9 cellular contexts compared by ENCODE assay signal in the genomic region with DNA sequence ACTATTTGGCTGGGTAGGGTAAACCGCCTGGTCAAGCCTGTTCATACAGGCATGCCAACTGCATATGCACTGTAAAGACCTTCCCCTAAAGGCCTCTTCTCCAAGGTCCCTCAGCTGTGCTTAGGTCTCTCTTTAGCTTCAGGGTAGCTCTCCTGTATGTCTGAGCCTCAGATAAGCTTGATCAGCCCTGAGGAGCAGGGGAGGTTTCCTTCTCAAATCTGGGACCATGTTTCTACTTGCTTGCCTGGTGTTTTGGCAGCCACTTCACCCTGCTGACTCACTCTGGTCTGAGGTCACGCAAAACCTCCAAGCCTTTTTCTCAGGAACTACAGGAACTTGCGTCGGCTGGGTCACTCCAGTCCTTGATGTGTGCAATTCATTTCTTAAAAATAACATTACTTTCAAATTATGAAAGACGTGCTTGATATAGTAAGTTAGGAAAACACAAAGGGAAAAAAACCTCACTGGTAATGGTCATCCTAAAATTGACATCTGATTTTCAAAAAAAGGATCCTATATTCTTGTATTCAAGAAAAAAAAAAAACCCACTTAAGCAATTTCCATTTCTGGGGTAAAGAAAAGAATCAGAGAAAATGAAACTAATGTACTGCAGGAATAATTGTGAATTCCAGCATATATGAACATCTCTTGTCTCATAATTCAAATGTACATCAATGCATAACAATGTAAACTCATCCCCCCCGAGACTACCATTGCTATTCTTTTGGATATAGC. TPM values are rescaled to one million over a fixed set of nuclear protein-coding genes. Genes with fewer than 3 reads are reported as not detected.
DNase-seq lines count a peak whose midpoint lies in the region; ATAC-seq, FAIRE-seq and TF ChIP-seq lines count a peak whose summit lies in the region.
"Had no signal": no experiment of that assay in that cellular context is flagged by ENCODE, and none has a peak within 500 bp of the region (broad histone marks: within the 10 kb centered on the region; RNA-seq: fewer than 3 reads in every experiment).

No MANE protein-coding gene starts in this region.

- H4K20me1 ChIP-seq in GM12878 (ENCODE audit: control insufficient read depth, insufficient read depth): no peaks in the 10 kb centered on the region

- SMC1A ChIA-PET in GM12878 (lab: Charles Lee; ENCODE audit: uncharacterized antibody, unreplicated experiment): interaction anchor here (0.9 to 2.3 kb wide), 3 partner anchors 25 to 31 kb away, joined by 3 to 9 read pairs (median 4); no protein-coding TSS in a partner anchor

- in situ Hi-C loops in GM12878 (cut with MboI): no loop called here

- TF ChIP-seq EP300 in GM12878 (IDR thresholded peaks at IDR 0.05; ENCODE audit: borderline replicate concordance in 1 of 2, control insufficient read depth in 1 of 2, low read depth in 2 of 2, low read length in 2 of 2): no peak

- no peak overlapping the region for H3K4me3 ChIP-seq in GM12878

- RAD21 ChIA-PET in GM12878 (lab: Charles Lee; ENCODE audit: unreplicated experiment): interaction anchor here (1.3 kb wide), 1 partner anchor 25 kb away, joined by 3 read pairs; a partner anchor contains a TSS

- DNase-seq in EL (peak; percentile 95), NOMO-1 treated with dmso at 0.1 percent for 144 hours (lab: John Stamatoyannopoulos, UW; ENCODE audit: unreplicated experiment) (peak; percentile 77), GM12878 (ENCODE audit: low read depth, low spot score) (no peak), left colon (peak; percentile 25 to 63), NAMALWA (ENCODE audit: low spot score) (no peak), NCI-H774 (lab: John Stamatoyannopoulos, UW) (no peak)
- peak; percentile 60 for DNase-seq in stimulated activated naive CD8-positive, alpha-beta T cell treated with anti-CD3 and anti-CD28 coated beads, Interleukin-15, Interleukin-2, amounts not matched to agents 100 U/mL and 50 U/mL, for 24 hours

- CTCF ChIA-PET in GM12878 (lab: Yijun Ruan, JAX): interaction anchor here (1.1 to 2.8 kb wide), 5 partner anchors 20 to 58 kb away, joined by 3 to 7 read pairs (median 3); no protein-coding TSS in a partner anchor

- peak overlapping the region; percentile 75 for H3K27ac ChIP-seq in GM12878 (ENCODE audit: control insufficient read depth, insufficient read depth)

- H3K9me3 ChIP-seq in GM12878 (replicated peaks; ENCODE audit: control insufficient read depth, insufficient read depth, low read length): no peaks in the 10 kb centered on the region

- POLR2A ChIA-PET in GM12878 (lab: Charles Lee): interaction anchor here (0.6 to 4.8 kb wide), 4 partner anchors 8 to 1979 kb away, joined by 3 to 49 read pairs (median 4); no protein-coding TSS in a partner anchor

- peak overlapping the region; percentile 61 for H2AFZ ChIP-seq in GM12878 (ENCODE audit: control insufficient read depth, low read depth, low read length)

- peak overlapping the region; percentile 65 for H3K4me2 ChIP-seq in GM12878 (ENCODE audit: control insufficient read depth, insufficient read depth)

- intact Hi-C loops in GM12878 (cut with micrococcal nuclease; ENCODE audit: unreplicated experiment) (no loop called here), left colon (cut with DNase I, micrococcal nuclease) (no loop called here)

- no peak for TF ChIP-seq POLR2A in GM12878 (IDR thresholded peaks at IDR 0.05; ENCODE audit: low read depth, low read length)

- WGBS in GM12878 (ENCODE audit: insufficient coverage, insufficient replicate concordance, low lambda C conversion rate, missing lambda C conversion rate): 51% methylated on average over 6 of the region's 6 CpGs

- no peaks in the 10 kb centered on the region for H3K27me3 ChIP-seq in GM12878 (replicated peaks in 1 of 2; ENCODE audit: control insufficient read depth in 2 of 2, insufficient read depth in 2 of 2, low read length in 1 of 2)

- no peaks in the 10 kb centered on the region for H3K36me3 ChIP-seq in GM12878 (ENCODE audit: control insufficient read depth in 2 of 2, insufficient read depth in 2 of 2, low read length in 1 of 2)

- TF ChIP-seq RAD21 in GM12878 (IDR thresholded peaks at IDR 0.05; ENCODE audit: insufficient read depth, low read depth, low read length): no peak

- BruUV-seq in GM12878 (replicated peaks; lab: Mats Ljungman, UMichigan): no TSS peak

- FAIRE-seq in GM12878 (lab: Jason Lieb, UNC): no peak
- FAIRE-seq: islet of Langerhans had no signal

- H3K4me1 ChIP-seq in GM12878 (ENCODE audit: control insufficient read depth, insufficient read depth, low read length): peaks cover 64% of the 10 kb centered on the region

- H3K9ac ChIP-seq in GM12878 (ENCODE audit: control insufficient read depth, insufficient read depth, low read length): peak overlapping the region; percentile 18; the same call in 1 of the 2 replicates

- TF ChIP-seq CTCF in GM12878 (IDR thresholded peaks at IDR 0.05 in 2 of 3, conservative IDR thresholded peaks at IDR 0.05 in 1 of 3; ENCODE audit: control insufficient read depth in 2 of 3, extremely low read depth in 1 of 3, insufficient read depth in 1 of 3, low read depth in 3 of 3, low read length in 3 of 3): no peak

- no peak; the same call in 2 of the 3 replicates for ATAC-seq in GM12878
- ATAC-seq in left colon: no peak
- ATAC-seq in stimulated activated naive CD8-positive, alpha-beta T cell treated with anti-CD3 and anti-CD28 coated beads, Interleukin-15, Interleukin-2, amounts not matched to agents 100 U/mL and 50 U/mL, for 24 hours: peak; percentile 48
- ATAC-seq in HG03442 (IDR thresholded peaks at IDR 0.05; ENCODE audit: unreplicated experiment): no peak

- H3K79me2 ChIP-seq in GM12878 (ENCODE audit: control insufficient read depth, insufficient read depth, low read length): no peaks in the 10 kb centered on the region

TF ChIP-seq in GM12878, 131 proteins besides CTCF, POLR2A, EP300 and RAD21 (continues in another document):
- 0 out of 2 replicates have a peak, but pooled peaks have one; percentile 23 for TF ChIP-seq ATF7 (IDR thresholded peaks at IDR 0.05; ENCODE audit: low read depth)
- TF ChIP-seq EED (IDR thresholded peaks at IDR 0.05; ENCODE audit: low read depth): peak; percentile 57
- 0 out of 2 replicates have a peak, but pooled peaks have one; percentile 13 for TF ChIP-seq CBFB (IDR thresholded peaks at IDR 0.05; ENCODE audit: low read depth)
- TF ChIP-seq JUNB (IDR thresholded peaks at IDR 0.05): peak; percentile 28; the same call in 1 of the 2 replicates
- peak; percentile 58; the same call in 1 of the 2 replicates for TF ChIP-seq CREB1 (IDR thresholded peaks at IDR 0.05; ENCODE audit: low read depth)
- TF ChIP-seq SRF (IDR thresholded peaks at IDR 0.05; ENCODE audit: low read depth in 2 of 2, low read length in 2 of 2): 0 out of 4 replicates have a peak, but pooled peaks of 1 of the 2 experiments have one; percentile 10
- TF ChIP-seq NRF1 (conservative IDR thresholded peaks at IDR 0.05; ENCODE audit: low read depth, low read length): no peak
- peak; percentile 28; the same call in 1 of the 2 replicates for TF ChIP-seq IKZF1 (conservative IDR thresholded peaks at IDR 0.05)
- 0 out of 2 replicates have a peak, but pooled peaks have one; percentile 27 for TF ChIP-seq NR2F1 (conservative IDR thresholded peaks at IDR 0.05)
- TF ChIP-seq NFIC (IDR thresholded peaks at IDR 0.05; ENCODE audit: low read depth, low read length): peak; percentile 38; the same call in 1 of the 2 replicates
- peak; percentile 72 for TF ChIP-seq RUNX3 (IDR thresholded peaks at IDR 0.05; ENCODE audit: low read length)

RNA-seq across cellular contexts. Expression of a gene that starts 24.7 kb away (rescaled TPM):
- 15.2 and 15.5 TPM in 2 replicates for total RNA-seq in GM12878 (2013; cell fraction: nucleolus; rRNA removed)
- total RNA-seq in GM12878 (2014; rRNA removed): 17.2 and 17.6 TPM in 2 replicates
- total RNA-seq in GM12878 (2014; rRNA removed; fragmentation: Illumina TruSeq; extraction: Trizol): 15.5 and 16.7 TPM in 2 replicates
- total RNA-seq in GM12878 (2021): 30.3 and 32.2 TPM in 2 replicates
- 12.8 TPM for polyA plus RNA-seq in GM12878 (2011; ENCODE audit: low read depth)
- 21.7 and 32.6 TPM in 2 replicates for polyA plus RNA-seq in GM12878 (2011; rRNA removed)
- polyA plus RNA-seq in GM12878 (2011; cell fraction: cytosol; rRNA removed): 29.5 and 31.4 TPM in 2 replicates
- 16.5 and 19.7 TPM in 2 replicates for polyA plus RNA-seq in GM12878 (2011; cell fraction: nucleus; rRNA removed)
- polyA plus RNA-seq in GM12878 (2012): 16.7 and 18.2 TPM in 2 replicates
- 23.1 and 24.9 TPM in 2 replicates for polyA plus RNA-seq in GM12878 (2014; fragmentation: Illumina TruSeq; extraction: Trizol)
- polyA plus RNA-seq in GM12878 (2014; fragmentation: Nextera tagmentation; extraction: Ambion mirVana): 1 to 10 TPM; 4.3 to 9.1 TPM
- 23.4 and 24.2 TPM in 2 replicates for polyA plus RNA-seq in GM12878 (2014; rRNA removed)
- polyA plus RNA-seq in GM12878 (2016; fragmentation: Nextera tagmentation; extraction: Ambion mirVana): 1 to 10 TPM; 2.8 to 4.0 TPM
- polyA minus RNA-seq in GM12878 (2011; rRNA and poly(A)+ RNA removed): 54.0 and 66.6 TPM in 2 replicates
- polyA minus RNA-seq in GM12878 (2011; cell fraction: cytosol; rRNA and poly(A)+ RNA removed): 17.2 and 18.3 TPM in 2 replicates
- 14.4 and 22.5 TPM in 2 replicates for polyA minus RNA-seq in GM12878 (2011; cell fraction: nucleus; rRNA and poly(A)+ RNA removed)
- 10 to 100 TPM; 64.1 to 77.3 TPM for total RNA-seq in left colon

RNA-seq across cellular contexts. Expression of a gene that starts 47.4 kb away (rescaled TPM):
- 424 and 447 TPM in 2 replicates for total RNA-seq in GM12878 (2013; cell fraction: nucleolus; rRNA removed)
- total RNA-seq in GM12878 (2014; rRNA removed) (191 and 229 TPM in 2 replicates), GM12878 (2014; rRNA removed; fragmentation: Illumina TruSeq; extraction: Trizol) (284 and 290 TPM in 2 replicates), GM12878 (2021) (272 and 290 TPM in 2 replicates), left colon (100 to 1,000 TPM; 173 to 222 TPM)
- 86.3 TPM for polyA plus RNA-seq in GM12878 (2011; ENCODE audit: low read depth)
- polyA plus RNA-seq in GM12878 (2011; rRNA removed) (415 and 485 TPM in 2 replicates), GM12878 (2014; fragmentation: Illumina TruSeq; extraction: Trizol) (500 and 533 TPM in 2 replicates), GM12878 (2014; fragmentation: Nextera tagmentation; extraction: Ambion mirVana) (10 to 100 TPM; 52.3 to 80.3 TPM), GM12878 (2014; rRNA removed) (248 and 259 TPM in 2 replicates), GM12878 (2016; fragmentation: Nextera tagmentation; extraction: Ambion mirVana) (100 to 1,000 TPM; 347 to 359 TPM)
- polyA plus RNA-seq in GM12878 (2011; cell fraction: cytosol; rRNA removed): 398 and 633 TPM in 2 replicates
- 263 and 302 TPM in 2 replicates for polyA plus RNA-seq in GM12878 (2011; cell fraction: nucleus; rRNA removed)
- polyA plus RNA-seq in GM12878 (2012): 170 and 192 TPM in 2 replicates
- polyA minus RNA-seq in GM12878 (2011; rRNA and poly(A)+ RNA removed): 119 and 142 TPM in 2 replicates
- 81.6 and 83.8 TPM in 2 replicates for polyA minus RNA-seq in GM12878 (2011; cell fraction: cytosol; rRNA and poly(A)+ RNA removed)
- polyA minus RNA-seq in GM12878 (2011; cell fraction: nucleus; rRNA and poly(A)+ RNA removed): 73.0 and 82.6 TPM in 2 replicates

Comparison
In these comparisons a context has a peak if more than half of its experiments do, and no peak if none do; other contexts are left out.
1. DNase-seq: peak in EL (single experiment), NOMO-1 treated with dmso at 0.1 percent for 144 hours (single experiment), left colon (2 of 2) and stimulated activated naive CD8-positive, alpha-beta T cell treated with anti-CD3 and anti-CD28 coated beads, Interleukin-15, Interleukin-2, amounts not matched to agents 100 U/mL and 50 U/mL, for 24 hours (single experiment); none in GM12878 (single experiment), NAMALWA (single experiment) and NCI-H774 (single experiment).